In genomic region chr17:50640701-50641338, GRCh38 we compare ENCODE assay signal across 9 cellular contexts. TPM values are rescaled to one million over a fixed set of nuclear protein-coding genes. Genes with fewer than 3 reads are reported as not detected.
DNase-seq lines count a peak whose midpoint lies in the region; ATAC-seq and TF ChIP-seq lines count a peak whose summit lies in the region.
"Had no signal": no experiment of that assay in that cellular context is flagged by ENCODE, and none has a peak within 500 bp of the region (broad histone marks: within the 10 kb centered on the region; RNA-seq: fewer than 3 reads in every experiment).

No MANE protein-coding gene starts in this region.

- no peaks in the 10 kb centered on the region for H3K79me2 ChIP-seq in OCI-LY3 (ENCODE audit: low read length)

- H3K4me1 ChIP-seq in BE2C: peaks cover 33% of the 10 kb centered on the region
- peaks cover 16% of the 10 kb centered on the region for H3K4me1 ChIP-seq in OCI-LY3 (ENCODE audit: low read length)

- H3K4me3 ChIP-seq in BE2C (ENCODE audit: low read depth, low read length): no peak overlapping the region
- H3K4me3 ChIP-seq in OCI-LY3 (ENCODE audit: low read length): no peak overlapping the region

- ATAC-seq in HG03025 (IDR thresholded peaks at IDR 0.05; ENCODE audit: low FRiP score, unreplicated experiment): no peak

- H3K27me3 ChIP-seq in BE2C (no peaks in the 10 kb centered on the region), OCI-LY3 (ENCODE audit: low read depth, low read length) (no peaks in the 10 kb centered on the region)

- H2AFZ ChIP-seq in OCI-LY3 (ENCODE audit: low read depth, low read length): peak overlapping the region; percentile 18; the same call in 1 of the 2 replicates

- POLR2A ChIA-PET in HEK293T (lab: Yijun Ruan, JAX): no interaction called here

- H3K9me3 ChIP-seq in BE2C (no peaks in the 10 kb centered on the region), OCI-LY3 (ENCODE audit: insufficient read depth, low read length) (no peaks in the 10 kb centered on the region)

- H3K4me2 ChIP-seq in OCI-LY3 (ENCODE audit: low read length): no peak overlapping the region

- DNase-seq in BE2C: peak; percentile 39
- DNase-seq in dermis blood vessel endothelial cell: peak; percentile 52
- DNase-seq in midbrain (lab: John Stamatoyannopoulos, UW): peak; percentile 26
- DNase-seq in HEK293T (ENCODE audit: extremely low spot score): no peak
- no peak for DNase-seq in GM20000 (ENCODE audit: low spot score)
- no peak for DNase-seq in activated T-cell treated with anti-CD3 and anti-CD28 coated beads, Interleukin-2, amount 50 U/mL, for 48 hours
- DNase-seq: KG1 had no signal

- H3K27ac ChIP-seq in OCI-LY3 (ENCODE audit: low read length): no peak overlapping the region

- CTCF ChIA-PET in HEK293T (lab: Yijun Ruan, JAX): interaction anchor here (0.5 to 2.4 kb wide), 5 partner anchors 10 to 90 kb away, joined by 3 to 10 read pairs (median 7); no protein-coding TSS in a partner anchor

- TF ChIP-seq CTCF in BE2C (IDR thresholded peaks at IDR 0.05; ENCODE audit: low read depth, low read length) (no peak), OCI-LY3 (IDR thresholded peaks at IDR 0.05; ENCODE audit: low read depth, low read length) (no peak), GM20000 (IDR thresholded peaks at IDR 0.05; ENCODE audit: extremely low read depth, missing control alignments) (no peak)

- H3K36me3 ChIP-seq in BE2C: no peaks in the 10 kb centered on the region
- H3K36me3 ChIP-seq in OCI-LY3 (replicated peaks; ENCODE audit: low read depth, low read length): no peaks in the 10 kb centered on the region

- no peaks in the 10 kb centered on the region for H4K20me1 ChIP-seq in OCI-LY3 (ENCODE audit: insufficient read depth, low read length)

- no peak overlapping the region for H3K9ac ChIP-seq in OCI-LY3 (ENCODE audit: low read length)

TF ChIP-seq in HEK293T, 16 proteins besides CTCF, POLR2A, EP300 and RAD21:
- no peak for TF ChIP-seq L3MBTL2 (conservative IDR thresholded peaks at IDR 0.05)
- TF ChIP-seq, protein P1, sequence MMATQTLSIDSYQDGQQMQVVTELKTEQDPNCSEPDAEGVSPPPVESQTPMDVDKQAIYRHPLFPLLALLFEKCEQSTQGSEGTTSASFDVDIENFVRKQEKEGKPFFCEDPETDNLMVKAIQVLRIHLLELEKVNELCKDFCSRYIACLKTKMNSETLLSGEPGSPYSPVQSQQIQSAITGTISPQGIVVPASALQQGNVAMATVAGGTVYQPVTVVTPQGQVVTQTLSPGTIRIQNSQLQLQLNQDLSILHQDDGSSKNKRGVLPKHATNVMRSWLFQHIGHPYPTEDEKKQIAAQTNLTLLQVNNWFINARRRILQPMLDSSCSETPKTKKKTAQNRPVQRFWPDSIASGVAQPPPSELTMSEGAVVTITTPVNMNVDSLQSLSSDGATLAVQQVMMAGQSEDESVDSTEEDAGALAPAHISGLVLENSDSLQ (IDR thresholded peaks at IDR 0.05): no peak
- TF ChIP-seq FOXK2 (IDR thresholded peaks at IDR 0.05): no peak
- no peak for TF ChIP-seq ZNF384 (IDR thresholded peaks at IDR 0.05)

RNA-seq across cellular contexts. Expression of gene ABCC3, which starts 6.1 kb away (rescaled TPM):
- polyA plus RNA-seq in BE2C (2012; ENCODE audit: insufficient read depth, insufficient read length, low read depth): 2.9 TPM
- total RNA-seq in dermis blood vessel endothelial cell: 1.3 and 2.7 TPM in 2 replicates

Comparison
In these comparisons a context has a peak if more than half of its experiments do, and no peak if none do; other contexts are left out.
1. DNase-seq: peak in BE2C (single experiment), dermis blood vessel endothelial cell (single experiment) and midbrain (single experiment); none in HEK293T (single experiment), GM20000 (single experiment) and activated T-cell treated with anti-CD3 and anti-CD28 coated beads, Interleukin-2, amount 50 U/mL, for 48 hours (0 of 2).